In the genomic region with DNA sequence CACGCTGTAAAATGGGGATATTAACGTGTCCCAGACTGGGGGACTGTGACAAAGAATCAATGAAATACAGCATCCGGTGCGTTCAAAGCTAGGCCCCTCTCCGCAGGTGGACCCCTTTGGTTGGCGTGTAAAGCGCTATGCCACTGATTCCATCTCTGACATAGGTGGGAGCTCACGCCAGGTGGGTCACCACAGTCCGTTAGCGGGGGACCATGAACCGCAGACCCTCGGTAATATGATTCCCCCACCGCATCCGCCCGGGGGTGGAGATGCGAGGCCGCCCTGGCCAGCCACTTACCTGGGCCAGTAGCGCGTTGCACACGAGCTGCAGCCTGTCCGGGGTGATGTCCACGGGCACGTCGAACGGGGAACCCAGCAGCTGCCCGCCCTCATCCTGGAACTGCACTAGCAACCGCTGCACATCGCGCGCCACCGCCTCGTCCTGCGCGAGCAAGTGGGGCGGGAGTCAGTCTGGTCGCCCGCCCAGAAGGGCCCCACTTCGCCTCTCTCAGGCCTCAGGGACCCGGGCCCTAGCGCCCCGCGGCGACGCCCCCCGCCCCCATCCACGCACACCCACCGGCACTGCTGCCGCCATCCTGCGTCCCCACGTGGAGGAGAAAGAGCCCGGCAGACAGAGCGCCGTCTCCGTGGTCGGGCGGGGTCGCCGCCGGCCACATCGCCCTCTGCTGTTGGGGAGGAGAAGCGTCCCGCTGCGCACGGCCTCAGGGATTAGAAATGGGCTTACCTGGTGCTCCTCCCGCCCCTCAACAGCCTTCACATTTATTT, we compare ENCODE assay signal across 1 cellular context.
TF ChIP-seq lines count a peak whose summit lies in the region.

A gene (minus strand): TSS at position 623 of the 786 bp plus-strand sequence. CDS start 28 bp downstream, at position 595.

TF ChIP-seq in WTC11, 78 proteins besides CTCF, POLR2A, EP300 and RAD21 (continued from another document):
- TF ChIP-seq, protein P1, sequence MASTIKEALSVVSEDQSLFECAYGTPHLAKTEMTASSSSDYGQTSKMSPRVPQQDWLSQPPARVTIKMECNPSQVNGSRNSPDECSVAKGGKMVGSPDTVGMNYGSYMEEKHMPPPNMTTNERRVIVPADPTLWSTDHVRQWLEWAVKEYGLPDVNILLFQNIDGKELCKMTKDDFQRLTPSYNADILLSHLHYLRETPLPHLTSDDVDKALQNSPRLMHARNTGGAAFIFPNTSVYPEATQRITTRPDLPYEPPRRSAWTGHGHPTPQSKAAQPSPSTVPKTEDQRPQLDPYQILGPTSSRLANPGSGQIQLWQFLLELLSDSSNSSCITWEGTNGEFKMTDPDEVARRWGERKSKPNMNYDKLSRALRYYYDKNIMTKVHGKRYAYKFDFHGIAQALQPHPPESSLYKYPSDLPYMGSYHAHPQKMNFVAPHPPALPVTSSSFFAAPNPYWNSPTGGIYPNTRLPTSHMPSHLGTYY (CRISPR knock-in tag; IDR thresholded peaks at IDR 0.05): no peak
- TF ChIP-seq, protein P2, sequence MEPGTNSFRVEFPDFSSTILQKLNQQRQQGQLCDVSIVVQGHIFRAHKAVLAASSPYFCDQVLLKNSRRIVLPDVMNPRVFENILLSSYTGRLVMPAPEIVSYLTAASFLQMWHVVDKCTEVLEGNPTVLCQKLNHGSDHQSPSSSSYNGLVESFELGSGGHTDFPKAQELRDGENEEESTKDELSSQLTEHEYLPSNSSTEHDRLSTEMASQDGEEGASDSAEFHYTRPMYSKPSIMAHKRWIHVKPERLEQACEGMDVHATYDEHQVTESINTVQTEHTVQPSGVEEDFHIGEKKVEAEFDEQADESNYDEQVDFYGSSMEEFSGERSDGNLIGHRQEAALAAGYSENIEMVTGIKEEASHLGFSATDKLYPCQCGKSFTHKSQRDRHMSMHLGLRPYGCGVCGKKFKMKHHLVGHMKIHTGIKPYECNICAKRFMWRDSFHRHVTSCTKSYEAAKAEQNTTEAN (CRISPR knock-in tag; IDR thresholded peaks at IDR 0.05): peak; percentile 87; the same call in 1 of the 2 replicates
- peak; percentile 42; the same call in 1 of the 2 replicates for TF ChIP-seq NR2C2 (CRISPR knock-in tag; IDR thresholded peaks at IDR 0.05)
